Comparison of ENCODE assay signal across 25 cellular contexts in the genomic region with DNA sequence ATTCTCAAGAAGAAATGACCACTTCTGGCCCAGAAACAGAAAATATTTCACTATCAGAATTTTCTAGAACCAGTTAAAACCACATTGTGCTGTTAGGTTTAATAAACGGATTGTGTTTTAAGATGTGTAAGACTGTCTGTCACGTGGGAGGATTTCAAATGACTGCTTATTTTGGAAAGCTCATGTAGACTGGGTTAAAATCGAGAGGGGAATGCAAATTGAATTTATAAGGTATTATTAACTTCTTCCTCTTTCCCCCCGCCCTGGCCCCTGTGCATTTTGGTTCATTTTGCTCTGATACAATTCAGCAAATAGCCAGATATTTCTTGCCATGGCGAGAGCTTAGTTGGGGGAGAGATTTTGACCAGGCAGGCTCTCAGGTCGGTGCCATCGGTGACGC.
"Had no signal": no experiment of that assay in that cellular context is flagged by ENCODE, and none has a peak within 500 bp of the region (broad histone marks: within the 10 kb centered on the region; RNA-seq: fewer than 3 reads in every experiment).

No MANE protein-coding gene starts in this region.

- DNase-seq: activated CD4-positive, alpha-beta memory T cell treated with anti-CD3 and anti-CD28 coated beads, Interleukin-2, amount 10 ng/mL, durations not matched to agents 7 days and 5 days; activated CD4-positive, alpha-beta T cell treated with anti-CD3 and anti-CD28 coated beads for 36 hours; activated CD4-positive, alpha-beta T cell treated with anti-CD3 and anti-CD28 coated beads, Interleukin-2, amount 10 ng/mL, durations not matched to agents 24 days and 14 days; activated CD4-positive, CD25-positive, alpha-beta regulatory T cell; activated CD4-positive, CD25-positive, alpha-beta regulatory T cell treated with anti-CD3 and anti-CD28 coated beads, Interleukin-2, amount 50 U/mL, for 72 hours; activated CD8-positive, alpha-beta memory T cell treated with anti-CD3 and anti-CD28 coated beads, Interleukin-2, amount 50 U/mL, for 48 hours; activated gamma-delta T cell; activated naive CD4-positive, alpha-beta T cell; activated naive CD4-positive, alpha-beta T cell treated with anti-CD3 and anti-CD28 coated beads, Interleukin-2, amount 10 ng/mL, durations not matched to agents 7 days and 5 days; activated naive CD8-positive, alpha-beta T cell treated with anti-CD3 and anti-CD28 coated beads, Interleukin-2, amount 10 ng/mL, durations not matched to agents 7 days and 5 days; activated T-cell treated with anti-CD3 and anti-CD28 coated beads for 4 hours; activated T-cell treated with anti-CD3 and anti-CD28 coated beads, Interleukin-2, amount 50 U/mL, for 24 hours; activated T-cell treated with anti-CD3 and anti-CD28 coated beads, Interleukin-2, amount 50 U/mL, for 72 hours; brain microvascular endothelial cell; cortex of kidney; dermis blood vessel endothelial cell; effector CD4-positive, alpha-beta T cell; effector memory CD8-positive, alpha-beta T cell; esophagus squamous epithelium; foreskin melanocyte; T-helper 2 cell had no signal

- H3K36me3 ChIP-seq: ascending aorta, brain microvascular endothelial cell, esophagus squamous epithelium, gastroesophageal sphincter had no signal

- H3K27ac Mint-ChIP-seq: activated CD4-positive, alpha-beta memory T cell treated with anti-CD3 and anti-CD28 coated beads, Interleukin-2, amount 10 ng/mL, durations not matched to agents 7 days and 5 days; activated CD4-positive, alpha-beta T cell treated with anti-CD3 and anti-CD28 coated beads for 36 hours; activated CD4-positive, alpha-beta T cell treated with anti-CD3 and anti-CD28 coated beads, Interleukin-2, amount 10 ng/mL, durations not matched to agents 24 days and 14 days; activated naive CD4-positive, alpha-beta T cell treated with anti-CD3 and anti-CD28 coated beads, Interleukin-2, amount 10 ng/mL, durations not matched to agents 7 days and 5 days; activated naive CD4-positive, alpha-beta T cell treated with anti-CD3 and anti-CD28 coated beads, Interleukin-2, amount 50 U/mL, for 72 hours; activated naive CD8-positive, alpha-beta T cell treated with anti-CD3 and anti-CD28 coated beads, Interleukin-2, amount 10 ng/mL, durations not matched to agents 7 days and 5 days; activated T-cell treated with anti-CD3 and anti-CD28 coated beads, Interleukin-2, amount 50 U/mL, for 24 hours; activated T-cell treated with anti-CD3 and anti-CD28 coated beads, Interleukin-2, amount 50 U/mL, for 72 hours; effector memory CD8-positive, alpha-beta T cell had no signal

- H3K4me1 ChIP-seq: ascending aorta, esophagus squamous epithelium, gastroesophageal sphincter had no signal

- H3K27me3 ChIP-seq: ascending aorta, brain microvascular endothelial cell, esophagus squamous epithelium, gastroesophageal sphincter had no signal

- H3K27me3 Mint-ChIP-seq: activated CD4-positive, alpha-beta memory T cell treated with anti-CD3 and anti-CD28 coated beads, Interleukin-2, amount 10 ng/mL, durations not matched to agents 7 days and 5 days; activated CD4-positive, alpha-beta T cell treated with anti-CD3 and anti-CD28 coated beads for 36 hours; activated CD4-positive, alpha-beta T cell treated with anti-CD3 and anti-CD28 coated beads, Interleukin-2, amount 10 ng/mL, durations not matched to agents 24 days and 14 days; activated naive CD4-positive, alpha-beta T cell treated with anti-CD3 and anti-CD28 coated beads, Interleukin-2, amount 10 ng/mL, durations not matched to agents 7 days and 5 days; activated naive CD8-positive, alpha-beta T cell treated with anti-CD3 and anti-CD28 coated beads, Interleukin-2, amount 10 ng/mL, durations not matched to agents 7 days and 5 days; activated T-cell treated with anti-CD3 and anti-CD28 coated beads, Interleukin-2, amount 50 U/mL, for 24 hours; effector memory CD8-positive, alpha-beta T cell had no signal

- H3K27ac ChIP-seq: ascending aorta, brain microvascular endothelial cell, epithelial cell of prostate, esophagus squamous epithelium, gastroesophageal sphincter had no signal

- H3K4me1 Mint-ChIP-seq: activated CD4-positive, alpha-beta memory T cell treated with anti-CD3 and anti-CD28 coated beads, Interleukin-2, amount 10 ng/mL, durations not matched to agents 7 days and 5 days; activated CD4-positive, alpha-beta T cell treated with anti-CD3 and anti-CD28 coated beads for 36 hours; activated CD4-positive, alpha-beta T cell treated with anti-CD3 and anti-CD28 coated beads, Interleukin-2, amount 10 ng/mL, durations not matched to agents 24 days and 14 days; activated naive CD4-positive, alpha-beta T cell treated with anti-CD3 and anti-CD28 coated beads, Interleukin-2, amount 10 ng/mL, durations not matched to agents 7 days and 5 days; activated naive CD8-positive, alpha-beta T cell treated with anti-CD3 and anti-CD28 coated beads, Interleukin-2, amount 10 ng/mL, durations not matched to agents 7 days and 5 days had no signal

- H3K9me3 Mint-ChIP-seq: activated CD4-positive, alpha-beta memory T cell treated with anti-CD3 and anti-CD28 coated beads, Interleukin-2, amount 10 ng/mL, durations not matched to agents 7 days and 5 days; activated CD4-positive, alpha-beta T cell treated with anti-CD3 and anti-CD28 coated beads, Interleukin-2, amount 10 ng/mL, durations not matched to agents 24 days and 14 days; activated naive CD4-positive, alpha-beta T cell treated with anti-CD3 and anti-CD28 coated beads, Interleukin-2, amount 10 ng/mL, durations not matched to agents 7 days and 5 days; activated naive CD4-positive, alpha-beta T cell treated with anti-CD3 and anti-CD28 coated beads, Interleukin-2, amount 50 U/mL, for 72 hours; activated T-cell treated with anti-CD3 and anti-CD28 coated beads, Interleukin-2, amount 50 U/mL, for 24 hours; activated T-cell treated with anti-CD3 and anti-CD28 coated beads, Interleukin-2, amount 50 U/mL, for 72 hours; effector memory CD8-positive, alpha-beta T cell had no signal

- H3K36me3 Mint-ChIP-seq: activated naive CD4-positive, alpha-beta T cell treated with anti-CD3 and anti-CD28 coated beads, Interleukin-2, amount 10 ng/mL, durations not matched to agents 7 days and 5 days; activated naive CD4-positive, alpha-beta T cell treated with anti-CD3 and anti-CD28 coated beads, Interleukin-2, amount 50 U/mL, for 72 hours; activated naive CD8-positive, alpha-beta T cell treated with anti-CD3 and anti-CD28 coated beads, Interleukin-2, amount 10 ng/mL, durations not matched to agents 7 days and 5 days had no signal

- H3K9me3 ChIP-seq: ascending aorta, esophagus squamous epithelium, gastroesophageal sphincter had no signal

- H3K4me3 ChIP-seq: ascending aorta, esophagus squamous epithelium, gastroesophageal sphincter had no signal

- H3K4me3 Mint-ChIP-seq: activated CD4-positive, alpha-beta memory T cell treated with anti-CD3 and anti-CD28 coated beads, Interleukin-2, amount 10 ng/mL, durations not matched to agents 7 days and 5 days; activated CD4-positive, alpha-beta T cell treated with anti-CD3 and anti-CD28 coated beads for 36 hours; activated CD4-positive, alpha-beta T cell treated with anti-CD3 and anti-CD28 coated beads, Interleukin-2, amount 10 ng/mL, durations not matched to agents 24 days and 14 days; activated naive CD4-positive, alpha-beta T cell treated with anti-CD3 and anti-CD28 coated beads, Interleukin-2, amount 10 ng/mL, durations not matched to agents 7 days and 5 days; activated naive CD8-positive, alpha-beta T cell treated with anti-CD3 and anti-CD28 coated beads, Interleukin-2, amount 10 ng/mL, durations not matched to agents 7 days and 5 days; activated T-cell treated with anti-CD3 and anti-CD28 coated beads, Interleukin-2, amount 50 U/mL, for 24 hours; activated T-cell treated with anti-CD3 and anti-CD28 coated beads, Interleukin-2, amount 50 U/mL, for 72 hours; effector memory CD8-positive, alpha-beta T cell had no signal
